8 cellular contexts compared by ENCODE assay signal in the genomic region with DNA sequence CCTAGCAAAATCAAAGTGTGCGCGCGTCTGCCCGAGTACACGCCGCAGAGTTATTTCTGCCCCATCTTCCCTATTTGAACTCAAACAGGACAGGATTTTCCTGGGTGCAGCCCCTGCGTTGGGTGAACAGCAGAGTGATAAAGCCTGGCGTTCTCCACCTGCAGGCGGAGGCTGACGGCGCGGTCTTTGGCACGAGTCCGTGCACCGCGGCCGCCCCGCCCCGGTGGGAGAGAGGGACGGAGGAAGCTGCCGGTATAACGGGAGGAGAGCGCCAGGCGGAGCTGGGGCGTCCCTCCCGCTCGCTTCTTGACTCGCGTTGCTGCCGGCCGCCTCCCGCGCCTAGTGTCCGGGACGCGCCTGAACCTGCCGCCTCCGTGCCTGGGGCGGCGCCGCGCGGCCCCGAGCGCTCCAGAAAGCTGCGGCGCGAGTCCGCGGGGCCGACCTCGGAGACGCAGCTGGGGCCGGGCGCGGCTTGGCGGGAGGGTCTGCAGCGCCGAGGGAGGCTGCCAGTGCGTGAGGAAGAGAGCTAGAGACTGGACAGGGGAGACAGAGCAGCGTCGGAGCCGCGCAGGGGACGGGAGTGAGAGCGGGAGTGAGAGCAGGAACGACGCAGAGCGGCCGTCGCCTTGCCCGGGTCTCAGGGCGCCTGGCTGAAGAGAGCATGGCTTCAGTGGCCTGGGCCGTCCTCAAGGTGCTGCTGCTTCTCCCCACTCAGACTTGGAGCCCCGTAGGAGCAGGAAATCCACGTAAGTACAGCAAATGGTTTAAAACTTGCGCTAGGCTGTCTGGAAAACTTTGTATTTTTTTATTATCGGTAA.
DNase-seq lines count a peak whose midpoint lies in the region; ATAC-seq and TF ChIP-seq lines count a peak whose summit lies in the region.
"Not testable (repeated sequence)": the region's sequence is repeated elsewhere in the genome, so short reads cannot be mapped to it uniquely, and the experiment has no call there.

No MANE protein-coding gene starts in this region.

- not testable (repeated sequence) for H3K4me1 Mint-ChIP-seq in Calu3 (ENCODE audit: low read depth, unreplicated experiment); activated CD8-positive, alpha-beta T cell treated with anti-CD3 and anti-CD28 coated beads for 36 hours (ENCODE audit: low read depth); chondrocyte (ENCODE audit: low read depth); glutamatergic neuron (ENCODE audit: low read depth, unreplicated experiment); osteocyte (ENCODE audit: unreplicated experiment); stimulated activated memory B cell treated with anti-CD40 and anti-IgM and Interleukin-4, amounts not matched to agents 10 μg/mL and 1 μg/mL and 100 μg/mL, for 72 hours

- H3K36me3 ChIP-seq in MG63; kidney epithelial cell (ENCODE audit: control insufficient read depth, insufficient read depth, low read length): not testable (repeated sequence)

- H3K27ac Mint-ChIP-seq in Calu3 (ENCODE audit: unreplicated experiment); activated CD8-positive, alpha-beta T cell treated with anti-CD3 and anti-CD28 coated beads for 36 hours; chondrocyte (ENCODE audit: unreplicated experiment); glutamatergic neuron (ENCODE audit: unreplicated experiment); osteocyte (ENCODE audit: unreplicated experiment); stimulated activated memory B cell treated with anti-CD40 and anti-IgM and Interleukin-4, amounts not matched to agents 10 μg/mL and 1 μg/mL and 100 μg/mL, for 72 hours: not testable (repeated sequence)

- H3K9me3 Mint-ChIP-seq in Calu3 (ENCODE audit: low read depth, unreplicated experiment); activated CD8-positive, alpha-beta T cell treated with anti-CD3 and anti-CD28 coated beads for 36 hours; chondrocyte (ENCODE audit: low read depth); glutamatergic neuron (ENCODE audit: unreplicated experiment); osteocyte (ENCODE audit: unreplicated experiment); stimulated activated memory B cell treated with anti-CD40 and anti-IgM and Interleukin-4, amounts not matched to agents 10 μg/mL and 1 μg/mL and 100 μg/mL, for 72 hours: not testable (repeated sequence)

- intact Hi-C loops in Calu3 (cut with micrococcal nuclease; ENCODE audit: unreplicated experiment); activated CD8-positive, alpha-beta T cell treated with anti-CD3 and anti-CD28 coated beads for 36 hours (cut with micrococcal nuclease): not testable (repeated sequence)

- H3K4me3 ChIP-seq in MG63 (peak overlapping the region; percentile 43), kidney epithelial cell (ENCODE audit: low read depth, low read length) (peak overlapping the region; percentile 30)

- not testable (repeated sequence) for H3K27me3 Mint-ChIP-seq in Calu3 (ENCODE audit: unreplicated experiment); activated CD8-positive, alpha-beta T cell treated with anti-CD3 and anti-CD28 coated beads for 36 hours; chondrocyte (ENCODE audit: low read depth); glutamatergic neuron (ENCODE audit: unreplicated experiment); osteocyte (ENCODE audit: unreplicated experiment); stimulated activated memory B cell treated with anti-CD40 and anti-IgM and Interleukin-4, amounts not matched to agents 10 μg/mL and 1 μg/mL and 100 μg/mL, for 72 hours

- ATAC-seq in activated CD8-positive, alpha-beta T cell treated with anti-CD3 and anti-CD28 coated beads for 36 hours; stimulated activated memory B cell treated with anti-CD40 and anti-IgM and Interleukin-4, amounts not matched to agents 10 μg/mL and 1 μg/mL and 100 μg/mL, for 72 hours: not testable (repeated sequence)

- not testable (repeated sequence) for H3K36me3 Mint-ChIP-seq in Calu3 (ENCODE audit: insufficient read depth, unreplicated experiment); activated CD8-positive, alpha-beta T cell treated with anti-CD3 and anti-CD28 coated beads for 36 hours (ENCODE audit: low read depth); chondrocyte (ENCODE audit: low read depth); glutamatergic neuron (ENCODE audit: unreplicated experiment); osteocyte (ENCODE audit: unreplicated experiment); stimulated activated memory B cell treated with anti-CD40 and anti-IgM and Interleukin-4, amounts not matched to agents 10 μg/mL and 1 μg/mL and 100 μg/mL, for 72 hours

- POLR2A ChIA-PET in activated CD8-positive, alpha-beta T cell treated with anti-CD3 and anti-CD28 coated beads for 36 hours (lab: Charles Lee), result not testable (repeated sequence)

- CTCF ChIA-PET in Calu3 (lab: Charles Lee); activated CD8-positive, alpha-beta T cell treated with anti-CD3 and anti-CD28 coated beads for 36 hours (lab: Charles Lee): not testable (repeated sequence)

- H3K4me3 Mint-ChIP-seq in Calu3 (ENCODE audit: low read depth, unreplicated experiment) (peak overlapping the region; percentile 65), chondrocyte (ENCODE audit: unreplicated experiment) (peak overlapping the region; percentile 71), glutamatergic neuron (ENCODE audit: unreplicated experiment) (peak overlapping the region; percentile 75), osteocyte (ENCODE audit: unreplicated experiment) (peak overlapping the region; percentile 64)
- H3K4me3 Mint-ChIP-seq in activated CD8-positive, alpha-beta T cell treated with anti-CD3 and anti-CD28 coated beads for 36 hours, result not testable (repeated sequence)
- H3K4me3 Mint-ChIP-seq in stimulated activated memory B cell treated with anti-CD40 and anti-IgM and Interleukin-4, amounts not matched to agents 10 μg/mL and 1 μg/mL and 100 μg/mL, for 72 hours, result peak overlapping the region; percentile 46

- not testable (repeated sequence) for H3K9me3 ChIP-seq in MG63

- not testable (repeated sequence) for TF ChIP-seq CTCF in Calu3 (IDR thresholded peaks at IDR 0.05; ENCODE audit: unreplicated experiment); activated CD8-positive, alpha-beta T cell treated with anti-CD3 and anti-CD28 coated beads for 36 hours (IDR thresholded peaks at IDR 0.05); glutamatergic neuron (IDR thresholded peaks at IDR 0.05; ENCODE audit: partially characterized antibody, unreplicated experiment); kidney epithelial cell (IDR thresholded peaks at IDR 0.05; ENCODE audit: insufficient read depth, low read length, poor library complexity, severe bottlenecking)
- TF ChIP-seq CTCF in chondrocyte (IDR thresholded peaks at IDR 0.05), result peak; percentile 49
- peak; percentile 27 for TF ChIP-seq CTCF in osteocyte (IDR thresholded peaks at IDR 0.05)

- not testable (repeated sequence) for BruUV-seq in Calu3 (replicated peaks; lab: Mats Ljungman, UMichigan)

- H3K27me3 ChIP-seq in MG63; kidney epithelial cell (ENCODE audit: control insufficient read depth, insufficient read depth, low read length): not testable (repeated sequence)

- DNase-seq in Calu3 (peak; percentile 69), MG63 (peak; percentile 52), chondrocyte (ENCODE audit: low spot score) (peak; percentile 70), glutamatergic neuron (peak; percentile 79), kidney epithelial cell (ENCODE audit: low read depth) (peak; percentile 1)
- peak; percentile 3 for DNase-seq in activated CD8-positive, alpha-beta T cell treated with anti-CD3 and anti-CD28 coated beads for 36 hours
- not testable (repeated sequence) for DNase-seq in osteocyte (ENCODE audit: extremely low spot score, unreplicated experiment)
